In genomic region chr1:93710499-93710898, GRCh38 we compare ENCODE assay signal across 24 cellular contexts. TPM values are rescaled to one million over a fixed set of nuclear protein-coding genes. Genes with fewer than 3 reads are reported as not detected.
DNase-seq lines count a peak whose midpoint lies in the region; ATAC-seq and TF ChIP-seq lines count a peak whose summit lies in the region.
"Had no signal": no experiment of that assay in that cellular context is flagged by ENCODE, and none has a peak within 500 bp of the region (broad histone marks: within the 10 kb centered on the region; RNA-seq: fewer than 3 reads in every experiment).

No MANE protein-coding gene starts in this region.

- H3K9me3 ChIP-seq in DOHH2 (ENCODE audit: control insufficient read depth, insufficient read depth, low read length) = no peaks in the 10 kb centered on the region
- H3K9me3 ChIP-seq: HAP-1 had no signal

- intact Hi-C loops in activated B cell treated with CpG ODN at 0.5 μM for 24 hours (cut with micrococcal nuclease) = no loop called here

- H3K9me3 Mint-ChIP-seq in activated B cell treated with CpG ODN at 0.5 μM for 24 hours = no peaks in the 10 kb centered on the region
- no peaks in the 10 kb centered on the region for H3K9me3 Mint-ChIP-seq in stimulated activated memory B cell treated with anti-CD40 and anti-IgM and Interleukin-4, amounts not matched to agents 10 μg/mL and 1 μg/mL and 100 μg/mL, for 72 hours
- H3K9me3 Mint-ChIP-seq: HFFc6 had no signal

- ATAC-seq in activated B cell treated with CpG ODN at 0.5 μM for 24 hours (ENCODE audit: low read depth) = no peak
- ATAC-seq in stimulated activated memory B cell treated with anti-CD40 and anti-IgM and Interleukin-4, amounts not matched to agents 10 μg/mL and 1 μg/mL and 100 μg/mL, for 72 hours = no peak
- ATAC-seq: Panc1 had no signal

- peak overlapping the region; percentile 42 for H3K27ac Mint-ChIP-seq in activated B cell treated with CpG ODN at 0.5 μM for 24 hours
- peak overlapping the region; percentile 45 for H3K27ac Mint-ChIP-seq in stimulated activated memory B cell treated with anti-CD40 and anti-IgM and Interleukin-4, amounts not matched to agents 10 μg/mL and 1 μg/mL and 100 μg/mL, for 72 hours
- H3K27ac Mint-ChIP-seq: HFFc6 had no signal

- peak overlapping the region; percentile 78 for H3K56ac ChIP-seq in mesendoderm (ENCODE audit: low read length)

- no peak overlapping the region for H3K9ac ChIP-seq in mesendoderm (ENCODE audit: low read length)

- TF ChIP-seq CTCF in DOHH2 (IDR thresholded peaks at IDR 0.05; ENCODE audit: low read depth, low read length, poor library complexity, severe bottlenecking) (no peak), activated B cell treated with CpG ODN at 0.5 μM for 24 hours (IDR thresholded peaks at IDR 0.05) (no peak)

- H3K36me3 Mint-ChIP-seq in activated B cell treated with CpG ODN at 0.5 μM for 24 hours (ENCODE audit: low read depth) = no peaks in the 10 kb centered on the region
- no peaks in the 10 kb centered on the region for H3K36me3 Mint-ChIP-seq in stimulated activated memory B cell treated with anti-CD40 and anti-IgM and Interleukin-4, amounts not matched to agents 10 μg/mL and 1 μg/mL and 100 μg/mL, for 72 hours
- H3K36me3 Mint-ChIP-seq: CD14-positive monocyte had no signal

- H3K18ac ChIP-seq in mesendoderm (ENCODE audit: low read length) = peak overlapping the region; percentile 43

- H3K4me1 Mint-ChIP-seq in activated B cell treated with CpG ODN at 0.5 μM for 24 hours = peaks cover 62% of the 10 kb centered on the region
- H3K4me1 Mint-ChIP-seq in stimulated activated memory B cell treated with anti-CD40 and anti-IgM and Interleukin-4, amounts not matched to agents 10 μg/mL and 1 μg/mL and 100 μg/mL, for 72 hours = peaks cover 63% of the 10 kb centered on the region

- H3K27me3 Mint-ChIP-seq in activated B cell treated with CpG ODN at 0.5 μM for 24 hours = no peaks in the 10 kb centered on the region
- no peaks in the 10 kb centered on the region for H3K27me3 Mint-ChIP-seq in stimulated activated memory B cell treated with anti-CD40 and anti-IgM and Interleukin-4, amounts not matched to agents 10 μg/mL and 1 μg/mL and 100 μg/mL, for 72 hours

- no peak overlapping the region for H2BK15ac ChIP-seq in mesendoderm (replicated peaks; ENCODE audit: low read depth)

- no peak overlapping the region for H3K4me3 ChIP-seq in DOHH2 (ENCODE audit: low read length)
- H3K4me3 ChIP-seq in mesendoderm (ENCODE audit: low read length) = no peak overlapping the region
- H3K4me3 ChIP-seq: HAP-1 had no signal

- H3K79me1 ChIP-seq in mesendoderm (ENCODE audit: low read length) = no peaks in the 10 kb centered on the region

- H2AK5ac ChIP-seq in mesendoderm (ENCODE audit: low read length) = peak overlapping the region; percentile 7

- H3K23ac ChIP-seq in mesendoderm (ENCODE audit: low read length) = no peak overlapping the region

- H3K9me2 ChIP-seq in DOHH2 (replicated peaks; ENCODE audit: control insufficient read depth, low read length) = no peaks in the 10 kb centered on the region

- H3K36me3 ChIP-seq in DOHH2 (ENCODE audit: control insufficient read depth, low read length) (peaks cover 8% of the 10 kb centered on the region; the same call in 1 of the 2 replicates), mesendoderm (ENCODE audit: control insufficient read depth, insufficient read depth, low read length) (no peaks in the 10 kb centered on the region)
- H3K36me3 ChIP-seq: HAP-1 had no signal

- no CpG with 5 or more reads among the region's 6 CpGs for WGBS in mesendoderm (ENCODE audit: extremely low coverage, insufficient coverage, low lambda C conversion rate)

- H2BK5ac ChIP-seq in mesendoderm (ENCODE audit: low read length) = peak overlapping the region; percentile 85

- POLR2A ChIA-PET in activated B cell treated with CpG ODN at 0.5 μM for 24 hours (lab: Charles Lee) = interaction anchor here (0.8 kb wide), 1 partner anchor 29 kb away, joined by 3 read pairs; the partner anchor contains the start of gene BCAR3

- H3K27ac ChIP-seq in DOHH2 (ENCODE audit: low read depth, low read length) (peak overlapping the region; percentile 98; the same call in 1 of the 2 replicates), mesendoderm (ENCODE audit: low read depth, low read length) (peak overlapping the region; percentile 84), substantia nigra (ENCODE audit: low read depth, low read length, poor library complexity, severe bottlenecking) (no peak overlapping the region)
- H3K27ac ChIP-seq: RWPE1 had no signal

- no peak overlapping the region for H3K4ac ChIP-seq in mesendoderm (ENCODE audit: low read depth, low read length)

- no peak overlapping the region for H3K4me2 ChIP-seq in DOHH2 (ENCODE audit: low read length)
- no peak overlapping the region for H3K4me2 ChIP-seq in mesendoderm (ENCODE audit: low read length)

- H4K20me1 ChIP-seq in DOHH2 (ENCODE audit: control insufficient read depth, insufficient read depth, low read depth, low read length) = no peaks in the 10 kb centered on the region

- DNase-seq in activated B cell treated with CpG ODN at 0.5 μM for 24 hours = no peak
- no peak for DNase-seq in mesendoderm
- DNase-seq in ureter (ENCODE audit: low spot score) = no peak
- no peak for DNase-seq in substantia nigra (lab: John Stamatoyannopoulos, UW)
- no peak for DNase-seq in activated naive CD4-positive, alpha-beta T cell (lab: John Stamatoyannopoulos, UW)
- DNase-seq: DMS153, DND-41, GOT3, HFFc6, Karpas-422, NCI-H1092, NCI-H1417 treated with DMSO at 0.1 percent for 48 hours, NCI-H1694 treated with DMSO at 0.1 percent for 48 hours, NCI-H2081, NCI-H2171, NCI-H510A, NCI-H69, SHP77 had no signal

- no peak overlapping the region for H4K5ac ChIP-seq in mesendoderm (ENCODE audit: low read length)

- peaks cover 44% of the 10 kb centered on the region for H3F3A ChIP-seq in DOHH2 (ENCODE audit: control insufficient read depth, insufficient read depth)

- no peak overlapping the region for H3K4me3 Mint-ChIP-seq in activated B cell treated with CpG ODN at 0.5 μM for 24 hours
- H3K4me3 Mint-ChIP-seq in stimulated activated memory B cell treated with anti-CD40 and anti-IgM and Interleukin-4, amounts not matched to agents 10 μg/mL and 1 μg/mL and 100 μg/mL, for 72 hours = no peak overlapping the region
- H3K4me3 Mint-ChIP-seq: CD14-positive monocyte, HFFc6 had no signal

- no peak overlapping the region for H2BK120ac ChIP-seq in mesendoderm (ENCODE audit: low read depth, low read length)

- peaks cover 3% of the 10 kb centered on the region; the same call in 1 of the 2 replicates for H3K79me2 ChIP-seq in DOHH2 (ENCODE audit: control insufficient read depth, low read length)
- no peaks in the 10 kb centered on the region for H3K79me2 ChIP-seq in mesendoderm (ENCODE audit: control insufficient read depth, insufficient read depth, low read length)

- H3K4me1 ChIP-seq in DOHH2 (ENCODE audit: control insufficient read depth, low read length) (peaks cover 100% of the 10 kb centered on the region), mesendoderm (ENCODE audit: control insufficient read depth, low read depth, low read length) (peaks cover 41% of the 10 kb centered on the region)
- H3K4me1 ChIP-seq: HAP-1 had no signal

- CTCF ChIA-PET in activated B cell treated with CpG ODN at 0.5 μM for 24 hours (lab: Charles Lee) = interaction anchor here (1.1 kb wide), 1 partner anchor 79 kb away, joined by 3 read pairs; no protein-coding TSS in a partner anchor

- no peak overlapping the region for H4K8ac ChIP-seq in mesendoderm (ENCODE audit: low read depth, low read length)

- H3K27me3 ChIP-seq in DOHH2 (ENCODE audit: control insufficient read depth, low read length) (no peaks in the 10 kb centered on the region), mesendoderm (ENCODE audit: insufficient read depth, low read length, poor library complexity) (no peaks in the 10 kb centered on the region)

RNA-seq across cellular contexts. Expression of gene BCAR3, which starts 28.9 kb away (rescaled TPM):
- 54.0 and 59.5 TPM in 2 replicates for total RNA-seq in activated B cell treated with CpG ODN at 0.5 μM for 24 hours
- polyA plus RNA-seq in mesendoderm (2013, experiment 1 of 2) = 23.5 TPM
- polyA plus RNA-seq in mesendoderm (2013, experiment 2 of 2) = 23.0 TPM
- total RNA-seq in ureter = 26.7 TPM
